18 cellular contexts compared by ENCODE assay signal in genomic region chr2:147433822-147434221, GRCh38.
DNase-seq lines count a peak whose midpoint lies in the region; ATAC-seq and TF ChIP-seq lines count a peak whose summit lies in the region.
"Had no signal": no experiment of that assay in that cellular context is flagged by ENCODE, and none has a peak within 500 bp of the region (broad histone marks: within the 10 kb centered on the region; RNA-seq: fewer than 3 reads in every experiment).

No MANE protein-coding gene starts in this region.

- no peaks in the 10 kb centered on the region for H4K20me1 ChIP-seq in PC-9 (ENCODE audit: insufficient read depth)

- no peak for ATAC-seq in GM18505 (IDR thresholded peaks at IDR 0.05; ENCODE audit: unreplicated experiment)
- ATAC-seq in HG02798 (IDR thresholded peaks at IDR 0.05; ENCODE audit: poor library complexity, unreplicated experiment), result no peak
- ATAC-seq: GM12878, GM23338 had no signal

- no peaks in the 10 kb centered on the region for H3K9me3 ChIP-seq in PC-9 (ENCODE audit: insufficient read depth, low read depth)
- H3K9me3 ChIP-seq: BE2C had no signal

- no peaks in the 10 kb centered on the region for H3K27me3 ChIP-seq in PC-9 (ENCODE audit: insufficient read depth, low read depth)
- H3K27me3 ChIP-seq: BE2C had no signal

- TF ChIP-seq POLR2A in GM18505 (IDR thresholded peaks at IDR 0.05; ENCODE audit: borderline replicate concordance, extremely low read depth, insufficient read depth, insufficient read length), result no peak

- no peaks in the 10 kb centered on the region for H3K9me2 ChIP-seq in PC-9 (ENCODE audit: insufficient read depth)

- POLR2A ChIA-PET in PC-9 (lab: Charles Lee; ENCODE audit: unreplicated experiment), result no interaction called here

- CTCF ChIA-PET in PC-9 (lab: Charles Lee), result no interaction called here

- H3K4me3 ChIP-seq in PC-9, result no peak overlapping the region
- H3K4me3 ChIP-seq: GM12878, GM23338 had no signal

- TF ChIP-seq CTCF in C4-2B (conservative IDR thresholded peaks at IDR 0.05) (no peak), PC-9 (conservative IDR thresholded peaks at IDR 0.05) (no peak)

- BruUV-seq in PC-9 (replicated peaks; lab: Mats Ljungman, UMichigan), result no TSS peak

- H3K27ac ChIP-seq in C4-2B, result 0 out of 2 replicates have a peak overlapping the region, but pooled peaks have one; percentile 4
- no peak overlapping the region for H3K27ac ChIP-seq in PC-9
- H3K27ac ChIP-seq: 22Rv1 had no signal

- no peaks in the 10 kb centered on the region for H3K36me3 ChIP-seq in PC-9 (ENCODE audit: low read depth)
- H3K36me3 ChIP-seq: BE2C had no signal

- DNase-seq in DMS 273 (lab: John Stamatoyannopoulos, UW; ENCODE audit: unreplicated experiment) (peak; percentile 3), DMS 273 treated with DMSO at 0.1 percent for 48 hours (lab: John Stamatoyannopoulos, UW) (no peak), NCI-H2196 (lab: John Stamatoyannopoulos, UW; ENCODE audit: unreplicated experiment) (peak; percentile 36), cerebellum (ENCODE audit: low spot score) (peak; percentile 76), PC-9 (no peak)
- DNase-seq: BE2C; CD4-positive, alpha-beta memory T cell; DMS79 treated with DMSO at 0.1 percent for 48 hours; KG1; NCI-H1048; NCI-H1436 treated with DMSO at 0.1 percent for 48 hours; NCI-H524 had no signal

- no peaks in the 10 kb centered on the region for H3F3A ChIP-seq in PC-9 (ENCODE audit: insufficient read depth, low read depth)

- intact Hi-C loops in PC-9 (cut with micrococcal nuclease; ENCODE audit: unreplicated experiment), result no loop called here

- H3K4me2 ChIP-seq in PC-9, result no peak overlapping the region
- H3K4me2 ChIP-seq: GM23338 had no signal

- no peaks in the 10 kb centered on the region for H3K79me2 ChIP-seq in PC-9 (ENCODE audit: low read depth)

- H2AFZ ChIP-seq in PC-9, result no peak overlapping the region
- H2AFZ ChIP-seq: GM23338 had no signal

- no peaks in the 10 kb centered on the region for H3K4me1 ChIP-seq in PC-9 (replicated peaks; ENCODE audit: insufficient read depth)
- H3K4me1 ChIP-seq: BE2C had no signal

Comparison
In these comparisons a context has a peak if more than half of its experiments do, and no peak if none do; other contexts are left out.
1. DNase-seq: peak in DMS 273 (single experiment), NCI-H2196 (single experiment) and cerebellum (single experiment); none in DMS 273 treated with DMSO at 0.1 percent for 48 hours (single experiment) and PC-9 (0 of 2).